ENCODE assay signal across 8 cellular contexts in genomic region chr12:6278439-6279255, GRCh38. TPM values are rescaled to one million over a fixed set of nuclear protein-coding genes. Genes with fewer than 3 reads are reported as not detected.
A peak's percentile ranks its signal among the peaks of the same experiment; 100 is the strongest.
DNase-seq lines count a peak whose midpoint lies in the region; ATAC-seq and TF ChIP-seq lines count a peak whose summit lies in the region.

No MANE protein-coding gene starts in this region.

- H3K9me3 Mint-ChIP-seq in endothelial cell (ENCODE audit: unreplicated experiment) (no peaks in the 10 kb centered on the region), mesothelial cell of epicardium (no peaks in the 10 kb centered on the region)

- H3K27me3 Mint-ChIP-seq in endothelial cell (ENCODE audit: unreplicated experiment) (peaks cover 12% of the 10 kb centered on the region), mesothelial cell of epicardium (ENCODE audit: low read depth) (peaks cover 7% of the 10 kb centered on the region)

- H3K4me3 Mint-ChIP-seq in endothelial cell (ENCODE audit: unreplicated experiment) (peak overlapping the region; percentile 69), mesothelial cell of epicardium (peak overlapping the region; percentile 72)

- peaks cover 42% of the 10 kb centered on the region for H3K4me1 Mint-ChIP-seq in endothelial cell (ENCODE audit: unreplicated experiment)
- H3K4me1 Mint-ChIP-seq in mesothelial cell of epicardium = peaks cover 17% of the 10 kb centered on the region

- ATAC-seq in GM18520 (IDR thresholded peaks at IDR 0.05; ENCODE audit: unreplicated experiment) (peak; percentile 58), HG03108 (IDR thresholded peaks at IDR 0.05; ENCODE audit: unreplicated experiment) (peak; percentile 80)

- peaks cover 6% of the 10 kb centered on the region for H3K36me3 Mint-ChIP-seq in endothelial cell (ENCODE audit: low read depth, unreplicated experiment)
- H3K36me3 Mint-ChIP-seq in mesothelial cell of epicardium = no peaks in the 10 kb centered on the region

- TF ChIP-seq CTCF in endothelial cell (IDR thresholded peaks at IDR 0.05; ENCODE audit: unreplicated experiment) (peak; percentile 99), mesothelial cell of epicardium (IDR thresholded peaks at IDR 0.05; ENCODE audit: unreplicated experiment) (peak; percentile 94)

- DNase-seq in AG08395 (ENCODE audit: low spot score) = peak; percentile 91
- peak; percentile 55 for DNase-seq in NCI-H82 treated with DMSO at 0.1 percent for 48 hours (lab: John Stamatoyannopoulos, UW; ENCODE audit: unreplicated experiment)
- DNase-seq in activated CD8-positive, alpha-beta memory T cell treated with anti-CD3 and anti-CD28 coated beads, Interleukin-2, amount 50 U/mL, for 24 hours (ENCODE audit: extremely low read depth) = peak; percentile 47
- DNase-seq in endothelial cell (ENCODE audit: low spot score) = peak; percentile 94
- peak; percentile 81 to 94 for DNase-seq in mesothelial cell of epicardium (ENCODE audit: low spot score in 2 of 2, unreplicated experiment in 2 of 2)
- peak; percentile 88 for DNase-seq in stimulated activated CD8-positive, alpha-beta memory T cell treated with anti-CD3 and anti-CD28 coated beads, Interleukin-15, amount 100 ng/mL, for 24 hours (ENCODE audit: low read depth)

- H3K27ac Mint-ChIP-seq in endothelial cell (ENCODE audit: unreplicated experiment) (no peak overlapping the region), mesothelial cell of epicardium (peak overlapping the region; percentile 92)

RNA-seq across cellular contexts. Expression of gene PLEKHG6, which starts 31.8 kb away (rescaled TPM):
- total RNA-seq in endothelial cell (ENCODE audit: unreplicated experiment) (1.9 TPM), mesothelial cell of epicardium (16.1 to 18.3 TPM (median 16.4 TPM) in 3 replicates)

Comparison
In these comparisons a context has a peak if more than half of its experiments do, and no peak if none do; other contexts are left out.
1. Peak in every context shown above with its lines: DNase-seq and ATAC-seq.